26 cellular contexts compared by ENCODE assay signal in the genomic region with DNA sequence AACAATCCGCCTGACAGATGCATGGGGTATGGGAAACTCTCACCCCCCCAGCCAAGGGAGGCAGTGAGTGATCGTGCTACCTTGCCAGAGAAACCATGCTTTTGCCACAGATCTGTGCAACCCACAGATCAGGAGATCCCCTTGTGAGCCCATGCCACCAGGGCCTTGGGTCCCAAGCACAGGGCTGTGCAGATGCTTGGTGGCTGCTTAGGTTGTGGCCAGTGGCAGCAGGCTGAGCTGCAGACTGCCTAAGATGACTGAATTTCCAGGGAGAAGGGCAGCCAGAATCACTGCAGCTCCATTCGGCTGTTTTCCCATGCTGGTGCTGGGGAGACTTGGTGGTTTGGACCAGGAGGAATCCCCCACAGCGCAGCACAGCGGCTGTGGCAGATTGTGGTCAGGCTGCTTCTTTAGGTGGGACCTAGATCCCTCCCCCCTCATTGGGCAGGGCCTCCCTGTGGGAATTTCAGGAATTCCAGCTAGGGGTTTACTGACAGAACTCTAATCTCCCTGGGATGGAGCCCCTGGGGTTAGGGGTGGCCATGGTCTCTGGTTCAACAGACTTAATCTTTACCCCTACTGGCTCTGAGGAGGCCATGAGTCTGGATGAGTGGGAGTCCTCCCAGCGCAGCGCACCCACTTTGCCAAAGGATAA.
"Had no signal": no experiment of that assay in that cellular context is flagged by ENCODE, and none has a peak within 500 bp of the region (broad histone marks: within the 10 kb centered on the region; RNA-seq: fewer than 3 reads in every experiment).

No MANE protein-coding gene starts in this region.

- H3K9me3 Mint-ChIP-seq: activated naive CD8-positive, alpha-beta T cell treated with anti-CD3 and anti-CD28 coated beads, Interleukin-2, amount 50 U/mL, for 24 hours; activated T-helper 1 cell treated with anti-CD3 and anti-CD28 coated beads, Interleukin-12 subunit alpha, Interleukin-12 subunit beta, Interleukin-2, Interleukin-4 antibody, amounts not matched to agents 30 ng/mL and 10 ng/mL and 1 ng/mL, durations not matched to agents 14 hours and 24 hours and 36 hours had no signal

- H3K27me3 ChIP-seq: body of pancreas, cardiac muscle cell, hepatocyte, right lobe of liver, testis, vagina had no signal

- H3K4me1 ChIP-seq: body of pancreas, right lobe of liver, testis, vagina had no signal

- H3K36me3 ChIP-seq: cardiac muscle cell, right lobe of liver, vagina had no signal

- H3K4me1 Mint-ChIP-seq: activated CD4-positive, alpha-beta memory T cell treated with anti-CD3 and anti-CD28 coated beads, Interleukin-2, amount 10 ng/mL, durations not matched to agents 7 days and 5 days; activated naive CD8-positive, alpha-beta T cell treated with anti-CD3 and anti-CD28 coated beads, Interleukin-2, amount 50 U/mL, for 24 hours; T-helper 17 cell had no signal

- H3K27ac Mint-ChIP-seq: activated CD4-positive, alpha-beta memory T cell treated with anti-CD3 and anti-CD28 coated beads, Interleukin-2, amount 10 ng/mL, durations not matched to agents 7 days and 5 days; activated naive CD8-positive, alpha-beta T cell treated with anti-CD3 and anti-CD28 coated beads, Interleukin-2, amount 50 U/mL, for 24 hours; dendritic cell treated with granulocyte-macrophage colony-stimulating factor and Interleukin-4, amounts not matched to agents 40 ng/mL and 50 ng/mL, for 4 days; nephron; T-helper 17 cell had no signal

- H3K79me2 ChIP-seq: hepatocyte had no signal

- H3K27me3 Mint-ChIP-seq: dendritic cell treated with granulocyte-macrophage colony-stimulating factor and Interleukin-4, amounts not matched to agents 40 ng/mL and 50 ng/mL, for 4 days had no signal

- H3K27ac ChIP-seq: body of pancreas, cardiac muscle cell, hepatocyte, right lobe of liver, testis, vagina had no signal

- H2AFZ ChIP-seq: hepatocyte had no signal

- DNase-seq: activated CD4-positive, alpha-beta memory T cell treated with anti-CD3 and anti-CD28 coated beads, Interleukin-2, amount 10 ng/mL, durations not matched to agents 7 days and 5 days; activated CD4-positive, alpha-beta T cell treated with anti-CD3 and anti-CD28 coated beads for 48 hours; activated gamma-delta T cell; activated naive CD4-positive, alpha-beta T cell treated with anti-CD3 and anti-CD28 coated beads, Interleukin-2, amount 50 U/mL, for 16 hours; activated naive CD8-positive, alpha-beta T cell treated with anti-CD3 and anti-CD28 coated beads, Interleukin-2, amount 50 U/mL, for 24 hours; activated T-cell treated with anti-CD3 and anti-CD28 coated beads for 4 hours; body of pancreas; effector CD8-positive, alpha-beta T cell; foreskin melanocyte; left cardiac atrium; nucleus accumbens; right lobe of liver; stimulated activated CD4-positive, alpha-beta T cell treated with anti-CD3 and anti-CD28 coated beads, Interleukin-15, amount 100 ng/mL, for 24 hours; stimulated activated CD4-positive, alpha-beta T cell treated with anti-CD3 and anti-CD28 coated beads, Interleukin-2, amount 100 ng/mL, for 48 hours; stimulated activated CD8-positive, alpha-beta memory T cell treated with anti-CD3 and anti-CD28 coated beads, Interleukin-4, amount 100 ng/mL, for 48 hours; stimulated activated naive CD4-positive, alpha-beta T cell; T-helper 17 cell; testis; trophoblast cell had no signal

- H3K4me3 ChIP-seq: body of pancreas, cardiac muscle cell, hepatocyte, right lobe of liver, smooth muscle cell, testis, vagina had no signal

- H3K4me2 ChIP-seq: hepatocyte, smooth muscle cell had no signal

- H3K9me3 ChIP-seq: body of pancreas, right lobe of liver, testis, vagina had no signal

- H3K4me3 Mint-ChIP-seq: activated CD4-positive, alpha-beta memory T cell treated with anti-CD3 and anti-CD28 coated beads, Interleukin-2, amount 10 ng/mL, durations not matched to agents 7 days and 5 days; activated naive CD8-positive, alpha-beta T cell treated with anti-CD3 and anti-CD28 coated beads, Interleukin-2, amount 50 U/mL, for 24 hours; activated T-helper 1 cell treated with anti-CD3 and anti-CD28 coated beads, Interleukin-12 subunit alpha, Interleukin-12 subunit beta, Interleukin-2, Interleukin-4 antibody, amounts not matched to agents 30 ng/mL and 10 ng/mL and 1 ng/mL, durations not matched to agents 14 hours and 24 hours and 36 hours; dendritic cell treated with granulocyte-macrophage colony-stimulating factor and Interleukin-4, amounts not matched to agents 40 ng/mL and 50 ng/mL, for 4 days; nephron; T-helper 17 cell had no signal

- ATAC-seq: activated naive CD8-positive, alpha-beta T cell treated with anti-CD3 and anti-CD28 coated beads, Interleukin-2, amount 50 U/mL, for 24 hours; body of pancreas; left cardiac atrium; right lobe of liver; T-helper 17 cell had no signal
